Comparison of ENCODE assay signal across 17 cellular contexts in the genomic region with DNA sequence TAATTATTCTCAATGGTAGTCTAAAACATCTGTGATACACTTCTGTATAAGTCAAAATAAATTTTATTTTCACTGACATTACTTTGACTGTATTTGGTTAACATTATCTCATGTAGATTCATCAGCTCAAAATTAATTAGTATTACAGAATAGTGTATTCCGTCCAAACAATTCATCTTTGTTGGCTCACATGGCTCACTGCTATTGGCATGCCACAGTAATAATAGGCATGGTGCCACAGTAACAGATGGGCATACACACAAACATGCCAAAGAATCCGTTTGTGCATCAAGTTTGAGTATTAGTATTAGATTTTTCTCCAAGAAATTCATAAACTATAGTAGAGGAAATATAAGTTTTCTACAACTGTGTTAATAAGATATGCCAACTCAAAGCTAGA. TPM values are rescaled to one million over a fixed set of nuclear protein-coding genes. Genes with fewer than 3 reads are reported as not detected.
DNase-seq lines count a peak whose midpoint lies in the region; ATAC-seq, FAIRE-seq and TF ChIP-seq lines count a peak whose summit lies in the region.
"Had no signal": no experiment of that assay in that cellular context is flagged by ENCODE, and none has a peak within 500 bp of the region (broad histone marks: within the 10 kb centered on the region; RNA-seq: fewer than 3 reads in every experiment).

No MANE protein-coding gene starts in this region.

- DNase-seq in Ammon's horn (ENCODE audit: low spot score) (peak; percentile 84), NCI-H2171 (lab: John Stamatoyannopoulos, UW) (peak; percentile 5), dorsolateral prefrontal cortex (peak in 3 of 10 donors; percentile 30 to 69 (median 55)), midbrain (lab: John Stamatoyannopoulos, UW) (peak; percentile 54), GM19239 (ENCODE audit: insufficient read length, low spot score) (no peak), brain microvascular endothelial cell (no peak)
- no peak for DNase-seq in stimulated activated CD4-positive, alpha-beta T cell treated with anti-CD3 and anti-CD28 coated beads, Interleukin-4, amount 100 ng/mL, for 1 hour
- DNase-seq: GF-D8; KG1; NCI-H1092; NCI-H146; NCI-H226; NCI-H526 treated with DMSO at 0.1 percent for 48 hours; NK-92 treated with Interleukin-12 subunit alpha and Interleukin-12 subunit beta, amount 100 ng/mL, for 24 hours had no signal

- TF ChIP-seq CTCF in dorsolateral prefrontal cortex (IDR thresholded peaks at IDR 0.05 in 54 of 56, conservative IDR thresholded peaks at IDR 0.05 in 2 of 56; ENCODE audit: low read depth in 1 of 56, partially characterized antibody in 56 of 56) = no peak
- no peak for TF ChIP-seq CTCF in brain microvascular endothelial cell (IDR thresholded peaks at IDR 0.05; ENCODE audit: low read depth, low read length, missing control alignments)

- in situ Hi-C loops in brain microvascular endothelial cell (cut with HindIII; ENCODE audit: low pct_ligation_motif_present, low sequenced_read_pairs) = no loop called here

- FAIRE-seq in GM19239 (lab: Jason Lieb, UNC) = no peak
- FAIRE-seq: GM12892, HepG2 had no signal

- ATAC-seq in HG03025 (IDR thresholded peaks at IDR 0.05; ENCODE audit: low FRiP score, unreplicated experiment) = no peak
- ATAC-seq: HepG2 had no signal

- no peaks in the 10 kb centered on the region for H3K36me3 ChIP-seq in brain microvascular endothelial cell (replicated peaks)

- no peaks in the 10 kb centered on the region for H3K27me3 ChIP-seq in dorsolateral prefrontal cortex
- H3K27me3 ChIP-seq in brain microvascular endothelial cell (replicated peaks) = no peaks in the 10 kb centered on the region

- peak overlapping the region in 49 of 59 donors; percentile 1 to 80 (median 54) for H3K27ac ChIP-seq in dorsolateral prefrontal cortex
- no peak overlapping the region for H3K27ac ChIP-seq in brain microvascular endothelial cell

- peak overlapping the region in 33 of 59 donors; percentile 1 to 53 (median 26) for H3K4me3 ChIP-seq in dorsolateral prefrontal cortex
- no peak overlapping the region for H3K4me3 ChIP-seq in brain microvascular endothelial cell (ENCODE audit: low read depth, low read length)

- intact Hi-C loops in dorsolateral prefrontal cortex (cut with DNase I) = loop anchor here (10.0 kb wide), 2 partner anchors 415 to 505 kb away; partner anchors contain the start of gene TBCA (in 1 of the 2)

RNA-seq across cellular contexts. Expression of gene AP3B1, which starts 14.2 kb away (rescaled TPM):
- 10 to 100 TPM; 17.0 to 42.8 (median 27.9) TPM for total RNA-seq in dorsolateral prefrontal cortex

Comparison
In these comparisons a context has a peak if more than half of its experiments do, and no peak if none do; other contexts are left out.
1. DNase-seq: peak in Ammon's horn (single experiment), NCI-H2171 (single experiment) and midbrain (single experiment); none in GM19239 (single experiment), brain microvascular endothelial cell (single experiment) and stimulated activated CD4-positive, alpha-beta T cell treated with anti-CD3 and anti-CD28 coated beads, Interleukin-4, amount 100 ng/mL, for 1 hour (single experiment).